Comparison of ENCODE assay signal across 1 cellular context in the genomic region with DNA sequence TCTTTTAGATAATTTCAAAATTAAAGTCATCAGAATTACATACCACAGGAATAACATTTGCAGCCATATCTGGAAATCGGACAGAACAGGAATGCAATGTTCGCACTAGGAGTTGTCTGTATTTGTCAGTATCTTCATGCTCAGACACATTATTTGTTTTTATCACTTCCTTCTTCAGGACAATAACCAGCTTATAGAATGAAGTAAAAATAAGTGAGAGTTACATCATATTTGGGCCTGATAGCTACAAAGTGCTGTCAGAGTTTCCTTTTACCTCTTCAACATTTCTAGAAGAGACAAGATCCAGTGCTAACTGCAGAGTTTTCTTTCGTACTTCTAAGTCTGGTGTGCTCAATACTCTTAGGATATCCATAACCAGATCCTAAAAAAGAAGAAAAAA.
TF ChIP-seq lines count a peak whose summit lies in the region.

No MANE protein-coding gene starts in this region.

TF ChIP-seq in A549, 52 proteins besides CTCF, POLR2A, EP300 and RAD21:
- TF ChIP-seq HDAC2 (IDR thresholded peaks at IDR 0.05) (no peak), JUNB (IDR thresholded peaks at IDR 0.05) (no peak), ZNF302 (CRISPR knock-in tag; IDR thresholded peaks at IDR 0.05) (no peak), RNF2 (IDR thresholded peaks at IDR 0.05; ENCODE audit: borderline replicate concordance, low read depth) (no peak), FOSB (CRISPR knock-in tag; IDR thresholded peaks at IDR 0.05) (no peak), HEYL (CRISPR knock-in tag; IDR thresholded peaks at IDR 0.05) (no peak), MAZ (IDR thresholded peaks at IDR 0.05; ENCODE audit: borderline replicate concordance, low read depth, low read length) (no peak)
- TF ChIP-seq, protein P1, sequence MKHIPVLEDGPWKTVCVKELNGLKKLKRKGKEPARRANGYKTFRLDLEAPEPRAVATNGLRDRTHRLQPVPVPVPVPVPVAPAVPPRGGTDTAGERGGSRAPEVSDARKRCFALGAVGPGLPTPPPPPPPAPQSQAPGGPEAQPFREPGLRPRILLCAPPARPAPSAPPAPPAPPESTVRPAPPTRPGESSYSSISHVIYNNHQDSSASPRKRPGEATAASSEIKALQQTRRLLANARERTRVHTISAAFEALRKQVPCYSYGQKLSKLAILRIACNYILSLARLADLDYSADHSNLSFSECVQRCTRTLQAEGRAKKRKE (CRISPR knock-in tag; IDR thresholded peaks at IDR 0.05; ENCODE audit: low read depth): no peak
